In genomic region chr12:80580254-80580653, GRCh38 we compare ENCODE assay signal across 15 cellular contexts.
DNase-seq lines count a peak whose midpoint lies in the region; ATAC-seq and TF ChIP-seq lines count a peak whose summit lies in the region.
"Had no signal": no experiment of that assay in that cellular context is flagged by ENCODE, and none has a peak within 500 bp of the region (broad histone marks: within the 10 kb centered on the region; RNA-seq: fewer than 3 reads in every experiment).

No MANE protein-coding gene starts in this region.

- H3K4me3 Mint-ChIP-seq in chondrocyte (ENCODE audit: unreplicated experiment) (no peak overlapping the region), mesothelial cell of epicardium (no peak overlapping the region)
- H3K4me3 Mint-ChIP-seq: activated CD4-positive, alpha-beta T cell treated with anti-CD3 and anti-CD28 coated beads for 36 hours; CD8-positive, alpha-beta T cell; neural progenitor cell had no signal

- ATAC-seq in HG02840 (IDR thresholded peaks at IDR 0.05; ENCODE audit: low FRiP score, unreplicated experiment): no peak
- ATAC-seq: activated CD4-positive, alpha-beta T cell treated with anti-CD3 and anti-CD28 coated beads for 36 hours; CD8-positive, alpha-beta T cell; left cardiac atrium had no signal

- H3K4me3 ChIP-seq in AG10803 (ENCODE audit: low read length): no peak overlapping the region
- H3K4me3 ChIP-seq: neural progenitor cell had no signal

- H3K4me1 Mint-ChIP-seq in chondrocyte (ENCODE audit: low read depth) (peaks cover 32% of the 10 kb centered on the region), mesothelial cell of epicardium (peaks cover 9% of the 10 kb centered on the region)
- H3K4me1 Mint-ChIP-seq: activated CD4-positive, alpha-beta T cell treated with anti-CD3 and anti-CD28 coated beads for 36 hours; neural progenitor cell had no signal

- H3K27ac Mint-ChIP-seq in chondrocyte (ENCODE audit: unreplicated experiment) (peak overlapping the region; percentile 61), mesothelial cell of epicardium (peak overlapping the region; percentile 57)
- H3K27ac Mint-ChIP-seq: activated CD4-positive, alpha-beta T cell treated with anti-CD3 and anti-CD28 coated beads for 36 hours; CD8-positive, alpha-beta T cell; neural progenitor cell had no signal

- H3K27me3 Mint-ChIP-seq in chondrocyte (ENCODE audit: low read depth): no peaks in the 10 kb centered on the region
- H3K27me3 Mint-ChIP-seq in mesothelial cell of epicardium (ENCODE audit: low read depth): no peaks in the 10 kb centered on the region
- H3K27me3 Mint-ChIP-seq: activated CD4-positive, alpha-beta T cell treated with anti-CD3 and anti-CD28 coated beads for 36 hours had no signal

- peaks cover 7% of the 10 kb centered on the region for H3K9me3 Mint-ChIP-seq in chondrocyte (ENCODE audit: low read depth)
- H3K9me3 Mint-ChIP-seq in mesothelial cell of epicardium: no peaks in the 10 kb centered on the region
- H3K9me3 Mint-ChIP-seq: neural progenitor cell had no signal

- H3K36me3 Mint-ChIP-seq in chondrocyte (ENCODE audit: low read depth): no peaks in the 10 kb centered on the region
- no peaks in the 10 kb centered on the region for H3K36me3 Mint-ChIP-seq in mesothelial cell of epicardium
- H3K36me3 Mint-ChIP-seq: CD8-positive, alpha-beta T cell; neural progenitor cell had no signal

- DNase-seq in AG10803 (ENCODE audit: low read depth): peak; percentile 92
- DNase-seq in NCI-H226: peak; percentile 85
- DNase-seq in chondrocyte (ENCODE audit: low spot score): no peak
- DNase-seq in mesothelial cell of epicardium (ENCODE audit: low spot score in 2 of 2, unreplicated experiment in 2 of 2): no peak
- no peak for DNase-seq in nucleus accumbens (lab: John Stamatoyannopoulos, UW)
- DNase-seq in effector CD4-positive, alpha-beta T cell: no peak
- DNase-seq in activated effector memory CD4-positive, alpha-beta T cell treated with Interleukin-2 at 50 U/mL for 16 hours: no peak
- DNase-seq: activated CD4-positive, alpha-beta T cell treated with anti-CD3 and anti-CD28 coated beads for 36 hours; CD8-positive, alpha-beta T cell; foreskin melanocyte; left cardiac atrium; NCI-H1105; NCI-H82 had no signal

- TF ChIP-seq CTCF in AG10803 (conservative IDR thresholded peaks at IDR 0.05; ENCODE audit: low read length) (no peak), chondrocyte (IDR thresholded peaks at IDR 0.05) (no peak), mesothelial cell of epicardium (IDR thresholded peaks at IDR 0.05; ENCODE audit: unreplicated experiment) (no peak)

Comparison
In these comparisons a context has a peak if more than half of its experiments do, and no peak if none do; other contexts are left out.
1. DNase-seq: peak in AG10803 (single experiment) and NCI-H226 (single experiment); none in chondrocyte (single experiment), mesothelial cell of epicardium (0 of 2), nucleus accumbens (0 of 56), effector CD4-positive, alpha-beta T cell (single experiment) and activated effector memory CD4-positive, alpha-beta T cell treated with Interleukin-2 at 50 U/mL for 16 hours (single experiment).